15 cellular contexts compared by ENCODE assay signal in the genomic region with DNA sequence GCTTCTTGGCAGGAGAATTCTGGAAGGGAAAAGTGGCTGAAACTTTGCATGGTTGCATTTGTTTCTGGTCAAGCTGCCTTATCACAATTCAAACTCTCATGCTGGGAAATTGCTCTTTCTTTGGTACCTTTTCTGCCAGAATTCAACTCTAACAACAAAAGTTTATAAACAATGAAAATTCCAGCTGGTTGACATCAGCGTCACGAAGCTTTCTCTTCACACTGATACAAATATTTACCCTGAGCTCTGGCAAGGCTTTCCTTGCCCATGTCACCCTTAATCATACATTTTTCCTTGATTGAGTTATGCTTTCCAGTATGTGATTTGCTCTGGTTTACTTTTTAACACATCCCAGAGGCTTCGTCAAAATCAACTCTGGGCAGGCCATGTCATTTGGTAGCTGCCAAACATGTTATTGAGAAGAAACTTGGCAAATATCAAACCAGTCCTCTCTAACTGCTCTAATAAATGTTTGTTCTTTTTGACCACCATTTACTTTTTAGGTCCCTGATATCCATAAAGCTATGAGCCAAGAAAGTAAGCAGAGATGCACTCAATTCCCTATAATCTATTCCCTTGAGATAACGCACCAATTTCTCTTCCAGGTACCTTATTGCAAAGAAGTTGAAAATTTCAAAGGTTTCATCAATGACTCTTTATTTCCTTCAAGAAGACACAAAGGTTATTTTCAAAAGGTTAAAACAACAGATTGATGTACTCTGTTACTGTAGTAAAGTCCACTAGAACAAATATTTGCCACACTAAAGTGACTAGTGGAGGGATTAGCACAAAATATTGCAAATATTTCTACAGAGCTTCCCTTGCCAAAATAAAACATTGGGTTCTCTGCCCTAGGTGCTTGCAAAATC.
A peak's percentile ranks its signal among the peaks of the same experiment; 100 is the strongest.
DNase-seq lines count a peak whose midpoint lies in the region; ATAC-seq and TF ChIP-seq lines count a peak whose summit lies in the region.
"Had no signal": no experiment of that assay in that cellular context is flagged by ENCODE, and none has a peak within 500 bp of the region (broad histone marks: within the 10 kb centered on the region; RNA-seq: fewer than 3 reads in every experiment).

No MANE protein-coding gene starts in this region.

- H3K36me3 ChIP-seq in Panc1 (ENCODE audit: control insufficient read depth, insufficient read depth, low read length) (no peaks in the 10 kb centered on the region), fibroblast of lung (ENCODE audit: control insufficient read depth, insufficient read depth, low read length) (no peaks in the 10 kb centered on the region), HAP-1 (replicated peaks) (no peaks in the 10 kb centered on the region)
- H3K36me3 ChIP-seq: adrenal gland, thoracic aorta had no signal

- POLR2A ChIA-PET in Panc1 (lab: Charles Lee) = no interaction called here

- H3K9me3 ChIP-seq in Panc1 (ENCODE audit: control insufficient read depth, insufficient read depth, low read depth, low read length) (no peaks in the 10 kb centered on the region), fibroblast of lung (ENCODE audit: control insufficient read depth, insufficient read depth, low read depth, low read length) (no peaks in the 10 kb centered on the region), HAP-1 (no peaks in the 10 kb centered on the region)
- H3K9me3 ChIP-seq: adrenal gland, thoracic aorta had no signal

- CTCF ChIA-PET in Panc1 (lab: Charles Lee) = no interaction called here

- no peak overlapping the region for H2AFZ ChIP-seq in fibroblast of lung (ENCODE audit: low read length)

- no peak for ATAC-seq in Panc1
- ATAC-seq: HCT116 had no signal

- no peaks in the 10 kb centered on the region for H3K4me1 ChIP-seq in Panc1 (ENCODE audit: control insufficient read depth, insufficient read depth, low read length)
- H3K4me1 ChIP-seq in fibroblast of lung (ENCODE audit: control insufficient read depth, extremely low read depth, insufficient read depth, low read length) = no peaks in the 10 kb centered on the region
- H3K4me1 ChIP-seq in HAP-1 = no peaks in the 10 kb centered on the region
- H3K4me1 ChIP-seq: adrenal gland had no signal

- TF ChIP-seq CTCF in Panc1 (IDR thresholded peaks at IDR 0.05) = no peak
- no peak for TF ChIP-seq CTCF in fibroblast of lung (conservative IDR thresholded peaks at IDR 0.05 in 1 of 2, IDR thresholded peaks at IDR 0.05 in 1 of 2; ENCODE audit: low read depth in 1 of 2, low read length in 2 of 2)

- in situ Hi-C loops in Panc1 (cut with HindIII; ENCODE audit: low pct_unique_long_range_greater_than_20kb, low sequenced_read_pairs) (no loop called here), HAP-1 (cut with MboI; ENCODE audit: low sequenced_read_pairs) (no loop called here)

- intact Hi-C loops in Panc1 (cut with micrococcal nuclease; ENCODE audit: unreplicated experiment) = no loop called here

- no peak overlapping the region for H3K9ac ChIP-seq in fibroblast of lung (ENCODE audit: insufficient read depth, low read length)

- BruUV-seq in Panc1 (replicated peaks; lab: Mats Ljungman, UMichigan) = no TSS peak

- H4K20me1 ChIP-seq in fibroblast of lung (ENCODE audit: control insufficient read depth, extremely low read depth, insufficient read depth, low read length) = no peaks in the 10 kb centered on the region

- H3K4me3 ChIP-seq in Panc1 (ENCODE audit: low read depth in 2 of 2, low read length in 2 of 2) (no peak overlapping the region), fibroblast of lung (replicated peaks in 1 of 4; ENCODE audit: control extremely low read depth in 1 of 4, insufficient read depth in 1 of 4, low read depth in 3 of 4, low read length in 4 of 4) (no peak overlapping the region), HAP-1 (no peak overlapping the region)
- H3K4me3 ChIP-seq: adrenal gland, thoracic aorta had no signal

- peak; percentile 76 for DNase-seq in EH (ENCODE audit: low read depth)
- DNase-seq in Panc1 (ENCODE audit: low read depth, low spot score) = peak; percentile 56
- peak; percentile 76 to 88 for DNase-seq in fibroblast of lung (ENCODE audit: low read depth in 2 of 2)
- DNase-seq in non-pigmented ciliary epithelial cell (ENCODE audit: low read depth) = peak; percentile 64
- DNase-seq in DMS79 (lab: John Stamatoyannopoulos, UW) = no peak
- DNase-seq in HAP-1 (ENCODE audit: low spot score in 2 of 2) = no peak
- no peak for DNase-seq in cerebellar nuclear complex (lab: John Stamatoyannopoulos, UW)
- DNase-seq in SKM-1 treated with dmso at 0.1 percent for 144 hours (lab: John Stamatoyannopoulos, UW; ENCODE audit: unreplicated experiment) = no peak
- DNase-seq: activated CD4-positive, alpha-beta memory T cell treated with anti-CD3 and anti-CD28 coated beads for 36 hours; adrenal gland; naive B cell; NCI-H1694; SHP77 had no signal

- no peak overlapping the region for H3K27ac ChIP-seq in Panc1 (ENCODE audit: low read length)
- H3K27ac ChIP-seq in fibroblast of lung (ENCODE audit: insufficient read depth, low read length) = no peak overlapping the region
- H3K27ac ChIP-seq: adrenal gland had no signal

- no peaks in the 10 kb centered on the region for H3K79me2 ChIP-seq in fibroblast of lung (ENCODE audit: control insufficient read depth, insufficient read depth, low read length)

- no peaks in the 10 kb centered on the region for H3K27me3 ChIP-seq in Panc1 (ENCODE audit: control insufficient read depth, insufficient read depth, low read length)
- no peaks in the 10 kb centered on the region for H3K27me3 ChIP-seq in fibroblast of lung (ENCODE audit: control insufficient read depth, insufficient read depth, low read length)
- no peaks in the 10 kb centered on the region for H3K27me3 ChIP-seq in HAP-1 (ENCODE audit: low read depth)
- H3K27me3 ChIP-seq: adrenal gland had no signal

- H3K4me2 ChIP-seq in fibroblast of lung (ENCODE audit: extremely low read depth, insufficient read depth, low read length) = peak overlapping the region; percentile 3

Comparison
In these comparisons a context has a peak if more than half of its experiments do, and no peak if none do; other contexts are left out.
1. DNase-seq: peak in EH (single experiment), Panc1 (single experiment), fibroblast of lung (2 of 2) and non-pigmented ciliary epithelial cell (single experiment); none in DMS79 (single experiment), HAP-1 (0 of 2), cerebellar nuclear complex (0 of 2) and SKM-1 treated with dmso at 0.1 percent for 144 hours (single experiment).